In genomic region chr10:124299726-124300125, GRCh38 we compare ENCODE assay signal across 22 cellular contexts.
"Had no signal": no experiment of that assay in that cellular context is flagged by ENCODE, and none has a peak within 500 bp of the region (broad histone marks: within the 10 kb centered on the region; RNA-seq: fewer than 3 reads in every experiment).

No MANE protein-coding gene starts in this region.

- H3K4me3 Mint-ChIP-seq: activated B cell treated with CpG ODN at 0.5 μM for 24 hours; activated CD4-positive, alpha-beta T cell treated with anti-CD3 and anti-CD28 coated beads, Interleukin-2, amount 10 ng/mL, durations not matched to agents 24 days and 14 days; activated CD8-positive, alpha-beta memory T cell treated with anti-CD3 and anti-CD28 coated beads, Interleukin-2, amount 10 ng/mL, durations not matched to agents 7 days and 5 days; activated naive CD8-positive, alpha-beta T cell treated with anti-CD3 and anti-CD28 coated beads, Interleukin-2, amount 10 ng/mL, durations not matched to agents 7 days and 5 days; activated T-helper 17 cell treated with anti-CD3 and anti-CD28 coated beads, Interleukin-2, amount 50 U/mL, for 72 hours; T-helper 17 cell had no signal

- ATAC-seq: activated CD8-positive, alpha-beta memory T cell treated with anti-CD3 and anti-CD28 coated beads, Interleukin-2, amount 10 ng/mL, durations not matched to agents 7 days and 5 days; activated T-helper 17 cell treated with anti-CD3 and anti-CD28 coated beads, Interleukin-2, amount 50 U/mL, for 72 hours; T-helper 17 cell had no signal

- DNase-seq: activated CD4-positive, alpha-beta T cell treated with anti-CD3 and anti-CD28 coated beads for 1 hour; activated CD4-positive, alpha-beta T cell treated with anti-CD3 and anti-CD28 coated beads, Interleukin-2, amount 10 ng/mL, durations not matched to agents 24 days and 14 days; activated CD4-positive, alpha-beta T cell treated with anti-CD3 and anti-CD28 coated beads, Interleukin-2, amount 50 U/mL, for 48 hours; activated CD8-positive, alpha-beta memory T cell treated with anti-CD3 and anti-CD28 coated beads, Interleukin-2, amount 10 ng/mL, durations not matched to agents 7 days and 5 days; activated naive CD4-positive, alpha-beta T cell treated with anti-CD3 and anti-CD28 coated beads, Interleukin-2, amount 50 U/mL, for 16 hours; activated naive CD8-positive, alpha-beta T cell treated with anti-CD3 and anti-CD28 coated beads, Interleukin-2, amount 10 ng/mL, durations not matched to agents 7 days and 5 days; activated T-cell treated with anti-CD3 and anti-CD28 coated beads, Interleukin-2, amount 50 U/mL, for 48 hours; anterior cingulate cortex; MM.1S; NCI-H1105; NCI-H1436; NCI-H1694 treated with DMSO at 0.1 percent for 48 hours; NCI-H2029 treated with DMSO at 0.1 percent for 48 hours; NCI-H345; NCI-H510A treated with DMSO at 0.1 percent for 48 hours; NCI-H69; SHP77 treated with DMSO at 0.1 percent for 48 hours; T-helper 17 cell; T-helper 9 cell had no signal

- H3K36me3 ChIP-seq: adrenal gland had no signal

- H3K4me1 Mint-ChIP-seq: activated B cell treated with CpG ODN at 0.5 μM for 24 hours; activated CD4-positive, alpha-beta T cell treated with anti-CD3 and anti-CD28 coated beads, Interleukin-2, amount 10 ng/mL, durations not matched to agents 24 days and 14 days; activated CD8-positive, alpha-beta memory T cell treated with anti-CD3 and anti-CD28 coated beads, Interleukin-2, amount 10 ng/mL, durations not matched to agents 7 days and 5 days; activated naive CD8-positive, alpha-beta T cell treated with anti-CD3 and anti-CD28 coated beads, Interleukin-2, amount 10 ng/mL, durations not matched to agents 7 days and 5 days; activated T-helper 17 cell treated with anti-CD3 and anti-CD28 coated beads, Interleukin-2, amount 50 U/mL, for 72 hours; T-helper 17 cell had no signal

- H3K27ac Mint-ChIP-seq: activated B cell treated with CpG ODN at 0.5 μM for 24 hours; activated CD4-positive, alpha-beta T cell treated with anti-CD3 and anti-CD28 coated beads, Interleukin-2, amount 10 ng/mL, durations not matched to agents 24 days and 14 days; activated CD8-positive, alpha-beta memory T cell treated with anti-CD3 and anti-CD28 coated beads, Interleukin-2, amount 10 ng/mL, durations not matched to agents 7 days and 5 days; activated naive CD8-positive, alpha-beta T cell treated with anti-CD3 and anti-CD28 coated beads, Interleukin-2, amount 10 ng/mL, durations not matched to agents 7 days and 5 days; activated T-helper 17 cell treated with anti-CD3 and anti-CD28 coated beads, Interleukin-2, amount 50 U/mL, for 72 hours; T-helper 17 cell had no signal

- H3K27me3 Mint-ChIP-seq: activated B cell treated with CpG ODN at 0.5 μM for 24 hours; activated CD4-positive, alpha-beta T cell treated with anti-CD3 and anti-CD28 coated beads, Interleukin-2, amount 10 ng/mL, durations not matched to agents 24 days and 14 days; activated CD8-positive, alpha-beta memory T cell treated with anti-CD3 and anti-CD28 coated beads, Interleukin-2, amount 10 ng/mL, durations not matched to agents 7 days and 5 days had no signal

- H3K36me3 Mint-ChIP-seq: activated CD8-positive, alpha-beta memory T cell treated with anti-CD3 and anti-CD28 coated beads, Interleukin-2, amount 10 ng/mL, durations not matched to agents 7 days and 5 days; activated naive CD8-positive, alpha-beta T cell treated with anti-CD3 and anti-CD28 coated beads, Interleukin-2, amount 10 ng/mL, durations not matched to agents 7 days and 5 days had no signal

- H3K9me3 ChIP-seq: adrenal gland had no signal

- H3K4me1 ChIP-seq: adrenal gland had no signal

- H3K27me3 ChIP-seq: adrenal gland had no signal

- H3K27ac ChIP-seq: adrenal gland had no signal

- H3K4me3 ChIP-seq: adrenal gland had no signal
